27 cellular contexts compared by ENCODE assay signal in genomic region chr9:11915699-11916098, GRCh38.
"Had no signal": no experiment of that assay in that cellular context is flagged by ENCODE, and none has a peak within 500 bp of the region (broad histone marks: within the 10 kb centered on the region; RNA-seq: fewer than 3 reads in every experiment).

No MANE protein-coding gene starts in this region.

- DNase-seq: dermis blood vessel endothelial cell; effector memory CD8-positive, alpha-beta T cell; erythroblast; hypothalamus; kidney; mucosa of descending colon; naive B cell; pancreas; right lobe of liver; small intestine; stimulated activated CD4-positive, alpha-beta T cell treated with anti-CD3 and anti-CD28 coated beads, Interleukin-15, amount 100 ng/mL, for 24 hours; stimulated activated CD4-positive, alpha-beta T cell treated with anti-CD3 and anti-CD28 coated beads, Interleukin-2, amount 100 ng/mL, for 48 hours; stimulated activated naive CD4-positive, alpha-beta T cell; stimulated activated naive CD8-positive, alpha-beta T cell treated with anti-CD3 and anti-CD28 coated beads, Interleukin-15, amount 100 ng/mL, for 72 hours; transverse colon; upper lobe of right lung; uterus had no signal

- H3K4me1 ChIP-seq: pancreas, right lobe of liver, suprapubic skin, transverse colon, upper lobe of right lung, uterus had no signal

- H3K4me3 ChIP-seq: coronary artery, lung, mucosa of descending colon, pancreas, right lobe of liver, suprapubic skin, transverse colon, upper lobe of right lung, uterus had no signal

- H3K36me3 Mint-ChIP-seq: memory B cell, mesothelial cell of epicardium, naive B cell had no signal

- ATAC-seq: effector memory CD8-positive, alpha-beta T cell; left lobe of liver; mucosa of descending colon; natural killer cell treated with Interleukin-12 subunit alpha and Interleukin-12 subunit beta and Interleukin-15 and Interleukin-18, amount 100 ng/mL, for 72 hours; pancreas; right lobe of liver; stimulated activated naive CD8-positive, alpha-beta T cell treated with anti-CD3 and anti-CD28 coated beads, Interleukin-15, amount 100 ng/mL, for 72 hours; upper lobe of right lung had no signal

- H3K27me3 ChIP-seq: neutrophil, pancreas, right lobe of liver, suprapubic skin, transverse colon, upper lobe of right lung, uterus had no signal

- H3K36me3 ChIP-seq: neutrophil, pancreas, right lobe of liver, suprapubic skin, transverse colon, upper lobe of right lung, uterus had no signal

- H3K4me1 Mint-ChIP-seq: memory B cell; mesothelial cell of epicardium; naive B cell; neural crest cell; stimulated activated naive CD8-positive, alpha-beta T cell treated with anti-CD3 and anti-CD28 coated beads, Interleukin-15, amount 100 ng/mL, for 72 hours had no signal

- H3K27ac ChIP-seq: coronary artery, neutrophil, pancreas, right lobe of liver, suprapubic skin, transverse colon, upper lobe of right lung, uterus had no signal

- H3K27ac Mint-ChIP-seq: effector memory CD8-positive, alpha-beta T cell; memory B cell; mesothelial cell of epicardium; naive B cell; natural killer cell treated with Interleukin-12 subunit alpha and Interleukin-12 subunit beta and Interleukin-15 and Interleukin-18, amount 100 ng/mL, for 72 hours; progenitor cell of endocrine pancreas; stimulated activated naive CD8-positive, alpha-beta T cell treated with anti-CD3 and anti-CD28 coated beads, Interleukin-15, amount 100 ng/mL, for 72 hours had no signal

- H3K27me3 Mint-ChIP-seq: effector memory CD8-positive, alpha-beta T cell; memory B cell; naive B cell; natural killer cell treated with Interleukin-12 subunit alpha and Interleukin-12 subunit beta and Interleukin-15 and Interleukin-18, amount 100 ng/mL, for 72 hours; progenitor cell of endocrine pancreas; stimulated activated naive CD8-positive, alpha-beta T cell treated with anti-CD3 and anti-CD28 coated beads, Interleukin-15, amount 100 ng/mL, for 72 hours had no signal

- H3K9me3 ChIP-seq: neutrophil, pancreas, right lobe of liver, suprapubic skin, transverse colon, upper lobe of right lung, uterus had no signal

- H3K4me3 Mint-ChIP-seq: effector memory CD8-positive, alpha-beta T cell; memory B cell; mesothelial cell of epicardium; naive B cell; natural killer cell treated with Interleukin-12 subunit alpha and Interleukin-12 subunit beta and Interleukin-15 and Interleukin-18, amount 100 ng/mL, for 72 hours; neural crest cell; stimulated activated naive CD8-positive, alpha-beta T cell treated with anti-CD3 and anti-CD28 coated beads, Interleukin-15, amount 100 ng/mL, for 72 hours had no signal
